In genomic region chrX:136880003-136880451, GRCh38 we compare ENCODE assay signal across 8 cellular contexts. TPM values are rescaled to one million over a fixed set of nuclear protein-coding genes. Genes with fewer than 3 reads are reported as not detected.
DNase-seq lines count a peak whose midpoint lies in the region; ATAC-seq and TF ChIP-seq lines count a peak whose summit lies in the region.

No MANE protein-coding gene starts in this region.

- peaks cover 22% of the 10 kb centered on the region for H3K4me1 Mint-ChIP-seq in WTC11

- ATAC-seq in WTC11 = no peak

- peak overlapping the region; percentile 98 for H3K27ac Mint-ChIP-seq in WTC11

- H3K9me3 Mint-ChIP-seq in WTC11 = no peaks in the 10 kb centered on the region

- peak overlapping the region; percentile 61 for H3K4me3 ChIP-seq in HL-60 (replicated peaks; ENCODE audit: insufficient read depth, low read length)
- H3K4me3 ChIP-seq in duodenal mucosa (ENCODE audit: low read depth in 1 of 2, low read length in 2 of 2) = peak overlapping the region; percentile 78 to 90
- peak overlapping the region; percentile 70 to 90 (median 88) for H3K4me3 ChIP-seq in subcutaneous abdominal adipose tissue (ENCODE audit: low read depth in 1 of 5, low read length in 5 of 5)

- TF ChIP-seq CTCF in HL-60 (IDR thresholded peaks at IDR 0.05; ENCODE audit: insufficient read depth, low read length) (no peak), WTC11 (IDR thresholded peaks at IDR 0.05) (no peak)

- no peaks in the 10 kb centered on the region for H3K27me3 Mint-ChIP-seq in WTC11 (ENCODE audit: low read depth)

- H3K9ac ChIP-seq in duodenal mucosa (ENCODE audit: low read depth in 1 of 2, low read length in 2 of 2) = peak overlapping the region; percentile 91 to 97
- peak overlapping the region; percentile 75 to 94 (median 86) for H3K9ac ChIP-seq in subcutaneous abdominal adipose tissue (ENCODE audit: low read length in 5 of 5)

- H3K9me3 ChIP-seq in duodenal mucosa (ENCODE audit: control insufficient read depth in 1 of 2, low read length in 2 of 2) (no peaks in the 10 kb centered on the region), subcutaneous abdominal adipose tissue (ENCODE audit: control insufficient read depth in 5 of 5, low read length in 5 of 5) (no peaks in the 10 kb centered on the region)

- H3K36me3 ChIP-seq in duodenal mucosa (ENCODE audit: control insufficient read depth in 1 of 2, insufficient read depth in 2 of 2, low read length in 2 of 2) (peaks cover 7 to 23% of the 10 kb centered on the region in 2 donors), subcutaneous abdominal adipose tissue (ENCODE audit: control insufficient read depth in 5 of 5, insufficient read depth in 5 of 5, low read length in 5 of 5) (peaks cover 8 to 31% (median 15%) of the 10 kb centered on the region in 5 donors)

- POLR2A ChIA-PET in WTC11 (lab: Charles Lee) = interaction anchor here (1.0 to 1.4 kb wide), 6 partner anchors 12 to 112 kb away, joined by 5 to 9 read pairs (median 6); no protein-coding TSS in a partner anchor

- no peaks in the 10 kb centered on the region for H3K27me3 ChIP-seq in HL-60 (ENCODE audit: insufficient read depth, poor library complexity, severe bottlenecking)
- H3K27me3 ChIP-seq in duodenal mucosa (ENCODE audit: control insufficient read depth in 1 of 2, insufficient read depth in 2 of 2, low read length in 2 of 2) = no peaks in the 10 kb centered on the region
- H3K27me3 ChIP-seq in subcutaneous abdominal adipose tissue (ENCODE audit: control insufficient read depth in 5 of 5, insufficient read depth in 4 of 5, low read length in 5 of 5) = no peaks in the 10 kb centered on the region

- no peaks in the 10 kb centered on the region for H3K4me1 ChIP-seq in duodenal mucosa (ENCODE audit: control insufficient read depth in 1 of 2, insufficient read depth in 2 of 2, low read length in 2 of 2)
- peaks cover 0 to 10% (median 6%) of the 10 kb centered on the region in 5 donors for H3K4me1 ChIP-seq in subcutaneous abdominal adipose tissue (ENCODE audit: control insufficient read depth in 5 of 5, insufficient read depth in 5 of 5, low read length in 5 of 5)

- CTCF ChIA-PET in WTC11 (lab: Charles Lee) = interaction anchor here (1.0 kb wide), 1 partner anchor 112 kb away, joined by 3 read pairs; no protein-coding TSS in a partner anchor

- H3K27ac ChIP-seq in HL-60 (replicated peaks) (peak overlapping the region; percentile 98), duodenal mucosa (ENCODE audit: low read depth, low read length) (peak overlapping the region; percentile 88), subcutaneous abdominal adipose tissue (ENCODE audit: low read depth, low read length) (peak overlapping the region; percentile 94)

- H3K36me3 Mint-ChIP-seq in WTC11 = peaks cover 45% of the 10 kb centered on the region

- peak; percentile 29 for DNase-seq in stimulated activated CD4-positive, alpha-beta T cell treated with anti-CD3 and anti-CD28 coated beads, Interleukin-15, amount 100 ng/mL, for 24 hours
- no peak for DNase-seq in stimulated activated CD4-positive, alpha-beta T cell treated with anti-CD3 and anti-CD28 coated beads, Interleukin-4, amount 100 ng/mL, for 1 hour
- DNase-seq in HL-60 (ENCODE audit: low read depth in 1 of 2, low spot score in 1 of 2) = no peak
- no peak for DNase-seq in WTC11 (ENCODE audit: low spot score)
- peak; percentile 3 for DNase-seq in medulla oblongata (ENCODE audit: extremely low spot score)
- DNase-seq in SHP77 (lab: John Stamatoyannopoulos, UW) = no peak

- H3K4me3 Mint-ChIP-seq in WTC11 = peak overlapping the region; percentile 98

TF ChIP-seq in WTC11, 78 proteins besides CTCF, POLR2A, EP300 and RAD21:
- TF ChIP-seq ZNF671 (CRISPR knock-in tag; IDR thresholded peaks at IDR 0.05) (peak; percentile 48; the same call in 1 of the 2 replicates), ERG (CRISPR knock-in tag; IDR thresholded peaks at IDR 0.05) (peak; percentile 76; the same call in 1 of the 2 replicates), ZNF396 (CRISPR knock-in tag; IDR thresholded peaks at IDR 0.05; ENCODE audit: borderline replicate concordance) (no peak), ZNF532 (CRISPR knock-in tag; IDR thresholded peaks at IDR 0.05; ENCODE audit: borderline replicate concordance) (peak; percentile 40; the same call in 1 of the 2 replicates), ZNF219 (CRISPR knock-in tag; IDR thresholded peaks at IDR 0.05; ENCODE audit: borderline replicate concordance) (no peak), ZNF416 (CRISPR knock-in tag; IDR thresholded peaks at IDR 0.05) (peak; percentile 70; the same call in 1 of the 2 replicates), EMX1 (CRISPR knock-in tag; IDR thresholded peaks at IDR 0.05) (peak; percentile 77; the same call in 1 of the 2 replicates), AR (CRISPR knock-in tag; IDR thresholded peaks at IDR 0.05) (peak; percentile 72), NFATC4 (CRISPR knock-in tag; IDR thresholded peaks at IDR 0.05) (peak; percentile 85; the same call in 1 of the 2 replicates)

RNA-seq across cellular contexts. Expression of gene RBMX, which starts 0.5 kb away (rescaled TPM):
- total RNA-seq in WTC11 (2021) = 373 to 398 TPM (median 379 TPM) in 3 replicates

Comparison
In these comparisons a context has a peak if more than half of its experiments do, and no peak if none do; other contexts are left out.
1. DNase-seq: peak in stimulated activated CD4-positive, alpha-beta T cell treated with anti-CD3 and anti-CD28 coated beads, Interleukin-15, amount 100 ng/mL, for 24 hours (single experiment) and medulla oblongata (single experiment); none in stimulated activated CD4-positive, alpha-beta T cell treated with anti-CD3 and anti-CD28 coated beads, Interleukin-4, amount 100 ng/mL, for 1 hour (single experiment), HL-60 (0 of 2), WTC11 (single experiment) and SHP77 (0 of 2).
2. Peak in every context shown above with its lines, with median percentiles within 50 percentile points of each other: H3K27ac ChIP-seq and H3K4me3 ChIP-seq.